Comparison of ENCODE assay signal across 8 cellular contexts in the genomic region with DNA sequence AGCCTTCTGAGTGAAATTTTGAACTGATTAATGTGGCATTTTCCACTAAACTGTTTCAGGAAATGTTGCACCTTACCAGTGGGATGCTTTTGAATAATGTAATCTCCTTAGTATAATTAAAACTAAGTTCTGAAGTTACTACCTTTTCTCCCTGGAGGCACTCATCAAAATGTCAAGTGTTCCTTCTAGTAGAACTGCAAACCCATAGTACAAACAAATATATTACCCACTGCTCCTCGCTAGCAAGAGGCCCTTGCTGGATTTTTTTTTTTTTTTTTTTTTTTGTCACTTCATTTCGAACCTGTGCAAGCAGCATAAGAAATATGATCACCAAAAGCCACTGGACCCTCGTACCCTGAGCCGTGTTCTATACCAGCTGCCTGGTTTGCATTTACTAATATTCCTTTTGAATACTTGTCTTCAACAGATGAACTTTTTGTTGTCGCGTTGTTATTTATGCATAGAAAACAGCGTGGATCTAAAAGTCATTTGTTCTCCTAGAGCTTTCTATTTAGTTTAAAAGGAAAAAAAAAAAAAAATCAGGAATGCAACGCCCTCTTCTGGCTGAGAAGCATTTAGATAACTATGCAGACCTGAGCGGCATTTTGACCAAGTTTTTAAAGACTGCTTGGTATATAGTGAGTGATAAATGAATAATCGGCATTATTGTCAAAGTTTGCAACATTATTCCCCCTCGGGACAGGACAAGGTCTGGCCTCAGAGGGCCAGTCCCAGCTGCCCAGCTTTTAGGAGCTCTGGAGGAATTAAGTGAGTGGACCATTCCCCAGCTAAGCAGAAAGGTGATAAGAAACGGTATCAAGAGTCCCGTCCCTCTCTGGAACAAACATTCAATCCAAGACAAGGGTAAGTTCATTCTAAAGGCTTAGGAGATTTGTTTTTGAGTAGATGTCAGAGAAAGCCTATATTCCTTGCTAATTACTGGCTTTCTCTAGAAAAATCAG.
A peak's percentile ranks its signal among the peaks of the same experiment; 100 is the strongest.
DNase-seq lines count a peak whose midpoint lies in the region; ATAC-seq, FAIRE-seq and TF ChIP-seq lines count a peak whose summit lies in the region.

No MANE protein-coding gene starts in this region.

- FAIRE-seq in TTC549 (lab: Jason Lieb, UNC): peak; percentile 76
- FAIRE-seq in keratinocyte (lab: Jason Lieb, UNC): no peak

- TF ChIP-seq CTCF in AG09319 (IDR thresholded peaks at IDR 0.05; ENCODE audit: low read depth, low read length) (peak; percentile 60), keratinocyte (optimal IDR thresholded peaks at IDR 0.05 in 1 of 3, IDR thresholded peaks at IDR 0.05 in 1 of 3, conservative IDR thresholded peaks at IDR 0.05 in 1 of 3; ENCODE audit: extremely low read depth in 1 of 3, insufficient read depth in 2 of 3, low read length in 3 of 3) (peak in 2 of 3 experiments; percentile 45 to 58)

- no peaks in the 10 kb centered on the region for H3K79me2 ChIP-seq in keratinocyte (ENCODE audit: control insufficient read depth, insufficient read depth, low read length)

- H3K4me1 Mint-ChIP-seq in activated T-cell treated with anti-CD3 and anti-CD28 coated beads, Interleukin-2, amount 50 U/mL, for 4 hours (ENCODE audit: low read depth): no peaks in the 10 kb centered on the region

- H4K20me1 ChIP-seq in keratinocyte (ENCODE audit: control insufficient read depth, extremely low read depth, insufficient read depth, low read length): no peaks in the 10 kb centered on the region

- H3K4me3 Mint-ChIP-seq in activated T-cell treated with anti-CD3 and anti-CD28 coated beads, Interleukin-2, amount 50 U/mL, for 4 hours: no peak overlapping the region

- H3K27me3 ChIP-seq in keratinocyte (ENCODE audit: control insufficient read depth, extremely low read depth, insufficient read depth, low read length): no peaks in the 10 kb centered on the region

- H3K27ac ChIP-seq in keratinocyte (ENCODE audit: control insufficient read depth, insufficient read depth, low read length): no peak overlapping the region

- H3K9me3 Mint-ChIP-seq in activated T-cell treated with anti-CD3 and anti-CD28 coated beads, Interleukin-2, amount 50 U/mL, for 4 hours: no peaks in the 10 kb centered on the region

- DNase-seq in AG09319 (ENCODE audit: extremely low read depth, low read depth): no peak
- peak; percentile 24 for DNase-seq in HCEC 1CT
- no peak for DNase-seq in keratinocyte (ENCODE audit: low read depth, low spot score)
- no peak for DNase-seq in activated T-cell treated with anti-CD3 and anti-CD28 coated beads, Interleukin-2, amount 50 U/mL, for 4 hours
- DNase-seq in NK-92 treated with Interleukin-12 subunit alpha and Interleukin-12 subunit beta, amount 100 ng/mL, for 24 hours (lab: John Stamatoyannopoulos, UW): no peak

- no peak overlapping the region for H3K9ac ChIP-seq in keratinocyte (ENCODE audit: control insufficient read depth, extremely low read depth, insufficient read depth, low read length)

- H3K9me3 ChIP-seq in keratinocyte (ENCODE audit: control insufficient read depth, low read depth, low read length): no peaks in the 10 kb centered on the region

- H2AFZ ChIP-seq in keratinocyte (ENCODE audit: control insufficient read depth, low read length): peak overlapping the region; percentile 60

- peak overlapping the region; percentile 19 for H3K4me2 ChIP-seq in keratinocyte (ENCODE audit: control insufficient read depth, extremely low read depth, insufficient read depth, low read depth, low read length)

- no peaks in the 10 kb centered on the region for H3K36me3 ChIP-seq in keratinocyte (ENCODE audit: control insufficient read depth in 2 of 2, extremely low read depth in 1 of 2, insufficient read depth in 2 of 2, low read length in 2 of 2)

- peaks cover 27% of the 10 kb centered on the region for H3K27me3 Mint-ChIP-seq in activated T-cell treated with anti-CD3 and anti-CD28 coated beads, Interleukin-2, amount 50 U/mL, for 4 hours (ENCODE audit: low read depth)

- dilution Hi-C loops in keratinocyte (cut with MboI; ENCODE audit: extremely low pct_ligation_motif_present, low sequenced_read_pairs): no loop called here

- H3K36me3 Mint-ChIP-seq in activated T-cell treated with anti-CD3 and anti-CD28 coated beads, Interleukin-2, amount 50 U/mL, for 4 hours (ENCODE audit: insufficient read depth): no peaks in the 10 kb centered on the region

- H3K9me1 ChIP-seq in keratinocyte (ENCODE audit: control insufficient read depth, extremely low read depth, insufficient read depth, low read length): no peaks in the 10 kb centered on the region

- ATAC-seq in HG03108 (IDR thresholded peaks at IDR 0.05; ENCODE audit: unreplicated experiment) (no peak), GM18511 (IDR thresholded peaks at IDR 0.05; ENCODE audit: unreplicated experiment) (no peak)
- no peak for ATAC-seq in activated T-cell treated with anti-CD3 and anti-CD28 coated beads, Interleukin-2, amount 50 U/mL, for 4 hours

- no peak overlapping the region for H3K4me3 ChIP-seq in keratinocyte (ENCODE audit: control insufficient read depth in 2 of 3, extremely low read depth in 1 of 3, insufficient read depth in 2 of 3, low read depth in 1 of 3, low read length in 3 of 3)

- H3K4me1 ChIP-seq in keratinocyte (ENCODE audit: control insufficient read depth, extremely low read depth, insufficient read depth, low read length): peaks cover 13% of the 10 kb centered on the region
